27 cellular contexts compared by ENCODE assay signal in the genomic region with DNA sequence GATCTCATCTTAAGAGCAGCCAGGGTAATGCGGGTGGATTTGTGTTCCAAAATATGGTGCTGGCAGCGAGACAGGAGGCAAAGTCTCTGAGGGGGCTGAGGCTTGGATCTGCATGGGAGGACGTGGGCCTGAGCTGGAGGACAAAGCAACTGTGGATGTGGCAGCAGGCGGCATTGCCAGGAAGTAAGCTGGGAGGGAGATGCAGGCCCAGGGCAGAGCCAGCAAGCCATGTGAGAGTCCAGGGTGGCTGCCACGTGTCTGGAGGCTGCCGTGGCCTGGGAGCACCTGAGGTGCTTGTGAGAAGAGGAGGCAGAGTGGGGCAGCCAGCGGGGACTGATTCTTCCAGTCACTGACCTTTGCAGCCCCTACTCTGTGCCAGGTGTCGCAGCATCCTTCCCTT. TPM values are rescaled to one million over a fixed set of nuclear protein-coding genes. Genes with fewer than 3 reads are reported as not detected.
DNase-seq lines count a peak whose midpoint lies in the region; ATAC-seq, FAIRE-seq and TF ChIP-seq lines count a peak whose summit lies in the region.
"Had no signal": no experiment of that assay in that cellular context is flagged by ENCODE, and none has a peak within 500 bp of the region (broad histone marks: within the 10 kb centered on the region; RNA-seq: fewer than 3 reads in every experiment).

No MANE protein-coding gene starts in this region.

- POLR2A ChIA-PET in HepG2 (lab: Yijun Ruan, JAX) = no interaction called here

- WGBS in HepG2 (ENCODE audit: low lambda C conversion rate) = 94% methylated on average over 8 of the region's 8 CpGs

- TF ChIP-seq RAD21 in HepG2 (CRISPR knock-in tag; IDR thresholded peaks at IDR 0.05) = no peak

- H3K4me2 ChIP-seq in osteoblast (ENCODE audit: insufficient read depth, low read length) (no peak overlapping the region), HepG2 (ENCODE audit: low read depth, low read length) (no peak overlapping the region)

- H3K9me3 Mint-ChIP-seq in endothelial cell (ENCODE audit: unreplicated experiment) = no peaks in the 10 kb centered on the region
- H3K9me3 Mint-ChIP-seq: CD4-positive, CD25-positive, alpha-beta regulatory T cell; naive thymus-derived CD8-positive, alpha-beta T cell had no signal

- TF ChIP-seq EP300 in HepG2 (IDR thresholded peaks at IDR 0.05; ENCODE audit: low read depth in 2 of 2, low read length in 2 of 2) = no peak
- no peak for TF ChIP-seq EP300 in HepG2 (CRISPR knock-in tag; IDR thresholded peaks at IDR 0.05; ENCODE audit: borderline replicate concordance)

- CTCF ChIA-PET in HepG2 (lab: Yijun Ruan, JAX; ENCODE audit: low intra/inter-chr PET ratio, low total read pairs) = no interaction called here

- H3K27ac ChIP-seq in osteoblast (ENCODE audit: low read depth, low read length) (no peak overlapping the region), tibial artery (no peak overlapping the region), HepG2 (ENCODE audit: extremely low read length, insufficient read depth, low read length) (no peak overlapping the region)
- H3K27ac ChIP-seq: colonic mucosa, prostate gland, SJCRH30, suprapubic skin, WERI-Rb-1 had no signal

- H3K4me1 Mint-ChIP-seq in endothelial cell (ENCODE audit: unreplicated experiment) = peaks cover 5% of the 10 kb centered on the region
- H3K4me1 Mint-ChIP-seq: CD4-positive, CD25-positive, alpha-beta regulatory T cell; naive thymus-derived CD8-positive, alpha-beta T cell had no signal

- peaks cover 17% of the 10 kb centered on the region for H3K27me3 Mint-ChIP-seq in endothelial cell (ENCODE audit: unreplicated experiment)
- H3K27me3 Mint-ChIP-seq: CD4-positive, CD25-positive, alpha-beta regulatory T cell; naive thymus-derived CD8-positive, alpha-beta T cell had no signal

- peak; percentile 54 for DNase-seq in Ammon's horn (ENCODE audit: low spot score)
- peak; percentile 82 for DNase-seq in NCI-H446 treated with DMSO at 0.1 percent for 48 hours (lab: John Stamatoyannopoulos, UW)
- DNase-seq in endothelial cell (ENCODE audit: low spot score) = no peak
- DNase-seq in osteoblast (ENCODE audit: insufficient read length, low spot score, missing footprints) = peak; percentile 35
- DNase-seq in tibial artery = no peak
- no peak for DNase-seq in HepG2 (ENCODE audit: low spot score)
- no peak for DNase-seq in NCI-H146 treated with DMSO at 0.1 percent for 48 hours (lab: John Stamatoyannopoulos, UW; ENCODE audit: unreplicated experiment)
- no peak for DNase-seq in HPDE6-E6E7 (ENCODE audit: extremely low spot score)
- DNase-seq: activated CD4-positive, alpha-beta T cell treated with anti-CD3 and anti-CD28 coated beads, Interleukin-2, amount 50 U/mL, for 48 hours; CD4-positive, CD25-positive, alpha-beta regulatory T cell; colonic mucosa; DMS53; KBM-7; mammary epithelial cell; naive thymus-derived CD8-positive, alpha-beta T cell; NCI-H2081 treated with DMSO at 0.1 percent for 48 hours; NCI-H526 treated with DMSO at 0.1 percent for 48 hours; SJCRH30; stimulated activated CD4-positive, alpha-beta T cell treated with anti-CD3 and anti-CD28 coated beads, Interleukin-4, amount 100 ng/mL, for 4 hours; T-helper 2 cell; WERI-Rb-1 had no signal

- H3K9ac ChIP-seq in HepG2 (ENCODE audit: insufficient read depth, low read depth, low read length) = no peak overlapping the region

- ATAC-seq in HepG2 = no peak
- ATAC-seq: naive thymus-derived CD8-positive, alpha-beta T cell had no signal

- peaks cover 10% of the 10 kb centered on the region for H3K36me3 Mint-ChIP-seq in endothelial cell (ENCODE audit: low read depth, unreplicated experiment)

- in situ Hi-C loops in HepG2 (cut with HindIII; ENCODE audit: extremely low pct_ligation_motif_present, low pct_unique_long_range_greater_than_20kb) = no loop called here

- TF ChIP-seq POLR2A in HepG2 (IDR thresholded peaks at IDR 0.05; ENCODE audit: insufficient read depth in 1 of 2, low read depth in 2 of 2, low read length in 2 of 2) = no peak

- H2AFZ ChIP-seq in osteoblast (ENCODE audit: low read length) (no peak overlapping the region), HepG2 (ENCODE audit: low read length) (no peak overlapping the region)

- TF ChIP-seq CTCF in endothelial cell (IDR thresholded peaks at IDR 0.05; ENCODE audit: unreplicated experiment) = no peak
- no peak for TF ChIP-seq CTCF in osteoblast (IDR thresholded peaks at IDR 0.05; ENCODE audit: extremely low read depth, low read depth, low read length)
- no peak for TF ChIP-seq CTCF in tibial artery (IDR thresholded peaks at IDR 0.05)
- TF ChIP-seq CTCF in HepG2 (CRISPR knock-in tag; IDR thresholded peaks at IDR 0.05) = no peak

- no TSS peak for BruUV-seq in HepG2 (replicated peaks; lab: Mats Ljungman, UMichigan)

- H3K4me3 ChIP-seq in osteoblast (ENCODE audit: insufficient read depth, low read length) (no peak overlapping the region), tibial artery (no peak overlapping the region), HepG2 (replicated peaks in 1 of 3; ENCODE audit: insufficient read depth in 1 of 3, low read depth in 2 of 3, low read length in 3 of 3) (no peak overlapping the region)
- H3K4me3 ChIP-seq: colonic mucosa, prostate gland, SJCRH30, suprapubic skin had no signal

- H3K9me3 ChIP-seq in osteoblast (ENCODE audit: low read depth, low read length) = no peaks in the 10 kb centered on the region
- H3K9me3 ChIP-seq in tibial artery = no peaks in the 10 kb centered on the region
- H3K9me3 ChIP-seq in HepG2 (ENCODE audit: low read length) = no peaks in the 10 kb centered on the region
- H3K9me3 ChIP-seq: colonic mucosa, prostate gland, SJCRH30, suprapubic skin had no signal

- peak overlapping the region; percentile 64 for H3K27ac Mint-ChIP-seq in endothelial cell (ENCODE audit: unreplicated experiment)

- H3K27me3 ChIP-seq in osteoblast (ENCODE audit: insufficient read depth, low read length) (no peaks in the 10 kb centered on the region), tibial artery (no peaks in the 10 kb centered on the region), HepG2 (ENCODE audit: control insufficient read depth in 1 of 2, insufficient read depth in 2 of 2, low read length in 2 of 2) (no peaks in the 10 kb centered on the region)
- H3K27me3 ChIP-seq: colonic mucosa, SJCRH30, suprapubic skin had no signal

- H3K36me3 ChIP-seq in osteoblast (ENCODE audit: insufficient read depth, low read length) (peaks cover 19% of the 10 kb centered on the region), tibial artery (peaks cover 0 to 23% (median 8%) of the 10 kb centered on the region in 3 donors), HepG2 (replicated peaks in 1 of 2; ENCODE audit: control insufficient read depth in 1 of 2, insufficient read depth in 2 of 2, low read length in 2 of 2) (peaks cover 2 to 3% of the 10 kb centered on the region in 2 experiments; a peak in 2 of 5 replicates)
- H3K36me3 ChIP-seq: colonic mucosa, prostate gland had no signal

- no peak for FAIRE-seq in HepG2 (lab: Jason Lieb, UNC)
- FAIRE-seq: astrocyte, endometrium, GM12891, keratinocyte had no signal

- H3K79me2 ChIP-seq in osteoblast (ENCODE audit: insufficient read depth, low read length) (peaks cover 4% of the 10 kb centered on the region), HepG2 (ENCODE audit: insufficient read depth, low read length) (no peaks in the 10 kb centered on the region)

- peak overlapping the region; percentile 62 for H3K4me3 Mint-ChIP-seq in endothelial cell (ENCODE audit: unreplicated experiment)
- H3K4me3 Mint-ChIP-seq: CD4-positive, CD25-positive, alpha-beta regulatory T cell; naive thymus-derived CD8-positive, alpha-beta T cell had no signal

- H3K4me1 ChIP-seq in osteoblast (ENCODE audit: insufficient read depth, low read length) (no peaks in the 10 kb centered on the region), tibial artery (no peaks in the 10 kb centered on the region), HepG2 (ENCODE audit: insufficient read depth, low read length) (no peaks in the 10 kb centered on the region)
- H3K4me1 ChIP-seq: colonic mucosa, prostate gland, SJCRH30 had no signal

- intact Hi-C loops in tibial artery (cut with DNase I; ENCODE audit: low total_unique reads) (no loop called here), HepG2 (cut with micrococcal nuclease; ENCODE audit: unreplicated experiment) (no loop called here)

- H4K20me1 ChIP-seq in osteoblast (ENCODE audit: insufficient read depth, low read length) (peaks cover 4% of the 10 kb centered on the region), HepG2 (ENCODE audit: insufficient read depth, low read length) (no peaks in the 10 kb centered on the region)

RNA-seq across cellular contexts. Expression of gene DPF1, which starts 52.0 kb away (rescaled TPM):
- total RNA-seq in endothelial cell (ENCODE audit: unreplicated experiment) = 6.0 TPM
- total RNA-seq in osteoblast = 0.29 and 0.72 TPM in 2 replicates
- 1.7 and 3.2 TPM in 2 replicates for total RNA-seq in HepG2 (2016; rRNA removed; fragmentation: Illumina TruSeq; extraction: Trizol)
- total RNA-seq in HepG2 (2016; cell fraction: cytosol; rRNA removed; fragmentation: Illumina TruSeq; extraction: Trizol; ENCODE audit: low read depth) = 1.4 and 1.6 TPM in 2 replicates
- total RNA-seq in HepG2 (2016; cell fraction: insoluble cytoplasmic fraction; rRNA removed; fragmentation: Illumina TruSeq; extraction: Trizol) = 1.6 and 2.3 TPM in 2 replicates
- 2.0 and 2.8 TPM in 2 replicates for total RNA-seq in HepG2 (2016; cell fraction: membrane; rRNA removed; fragmentation: Illumina TruSeq; extraction: Trizol)
- 2.1 and 2.7 TPM in 2 replicates for total RNA-seq in HepG2 (2016; cell fraction: nucleus; rRNA removed; fragmentation: Illumina TruSeq; extraction: Trizol)
- 1.0 and 1.3 TPM in 2 replicates for polyA plus RNA-seq in HepG2 (2011; rRNA removed)
- 0.65 and 1.2 TPM in 2 replicates for polyA plus RNA-seq in HepG2 (2011; cell fraction: cytosol; rRNA removed)
- 3.3 and 3.6 TPM in 2 replicates for polyA plus RNA-seq in HepG2 (2011; cell fraction: nucleus; rRNA removed)
- 0.36 and 1.2 TPM in 2 replicates for polyA plus RNA-seq in HepG2 (2012)
- polyA plus RNA-seq in HepG2 (2016; cell fraction: cytosol; fragmentation: Illumina TruSeq; extraction: Trizol; ENCODE audit: low read depth) = 1.1 TPM in 2 replicates
- 1.4 and 3.2 TPM in 2 replicates for polyA plus RNA-seq in HepG2 (2016; cell fraction: insoluble cytoplasmic fraction; fragmentation: Illumina TruSeq; extraction: Trizol; ENCODE audit: low read depth)
- polyA plus RNA-seq in HepG2 (2016; cell fraction: membrane; fragmentation: Illumina TruSeq; extraction: Trizol; ENCODE audit: low read depth) = 1.4 and 1.7 TPM in 2 replicates
- polyA plus RNA-seq in HepG2 (2016; cell fraction: nucleus; fragmentation: Illumina TruSeq; extraction: Trizol; ENCODE audit: insufficient read depth, low read depth) = 4.1 and 5.7 TPM in 2 replicates
- polyA minus RNA-seq in HepG2 (2011; rRNA and poly(A)+ RNA removed; ENCODE audit: low replicate concordance) = 1.3 and 2.4 TPM in 2 replicates
- 0.62 and 0.69 TPM in 2 replicates for polyA minus RNA-seq in HepG2 (2011; cell fraction: cytosol; rRNA and poly(A)+ RNA removed)
- 1.4 and 1.7 TPM in 2 replicates for polyA minus RNA-seq in HepG2 (2011; cell fraction: nucleus; rRNA and poly(A)+ RNA removed)
- total RNA-seq: CD4-positive, CD25-positive, alpha-beta regulatory T cell; colonic mucosa; naive thymus-derived CD8-positive, alpha-beta T cell had no signal
- polyA plus RNA-seq: CD4-positive, CD25-positive, alpha-beta regulatory T cell; naive thymus-derived CD8-positive, alpha-beta T cell had no signal

Comparison
In these comparisons a context has a peak if more than half of its experiments do, and no peak if none do; other contexts are left out.
1. DNase-seq: peak in Ammon's horn (single experiment), NCI-H446 treated with DMSO at 0.1 percent for 48 hours (single experiment) and osteoblast (single experiment); none in endothelial cell (single experiment), tibial artery (0 of 2), HepG2 (single experiment), NCI-H146 treated with DMSO at 0.1 percent for 48 hours (single experiment) and HPDE6-E6E7 (single experiment).